8 cellular contexts compared by ENCODE assay signal in genomic region chr14:67335781-67336180, GRCh38. TPM values are rescaled to one million over a fixed set of nuclear protein-coding genes. Genes with fewer than 3 reads are reported as not detected.
DNase-seq lines count a peak whose midpoint lies in the region; ATAC-seq and TF ChIP-seq lines count a peak whose summit lies in the region.

No MANE protein-coding gene starts in this region.

- H3K36me3 Mint-ChIP-seq in activated CD8-positive, alpha-beta T cell treated with anti-CD3 and anti-CD28 coated beads for 36 hours (ENCODE audit: low read depth): peaks cover 21% of the 10 kb centered on the region

- no peak overlapping the region for H3K4me3 Mint-ChIP-seq in activated CD8-positive, alpha-beta T cell treated with anti-CD3 and anti-CD28 coated beads for 36 hours

- peak; percentile 15 for DNase-seq in COLO668 (lab: John Stamatoyannopoulos, UW; ENCODE audit: unreplicated experiment)
- peak; percentile 43 for DNase-seq in H7
- peak; percentile 31 for DNase-seq in activated CD8-positive, alpha-beta T cell treated with anti-CD3 and anti-CD28 coated beads for 36 hours
- peak; percentile 30 for DNase-seq in kidney tubule cell (ENCODE audit: low spot score)
- DNase-seq in HPDE6-E6E7 (ENCODE audit: extremely low spot score): no peak

- peaks cover 8% of the 10 kb centered on the region for H3K36me3 ChIP-seq in H7 (replicated peaks; ENCODE audit: control insufficient read depth, insufficient read depth, low read length)

- no peaks in the 10 kb centered on the region for H3K4me1 Mint-ChIP-seq in activated CD8-positive, alpha-beta T cell treated with anti-CD3 and anti-CD28 coated beads for 36 hours (ENCODE audit: low read depth)

- POLR2A ChIA-PET in activated CD8-positive, alpha-beta T cell treated with anti-CD3 and anti-CD28 coated beads for 36 hours (lab: Charles Lee): no interaction called here

- ATAC-seq in activated CD8-positive, alpha-beta T cell treated with anti-CD3 and anti-CD28 coated beads for 36 hours: no peak
- no peak for ATAC-seq in HG02588 (IDR thresholded peaks at IDR 0.05; ENCODE audit: unreplicated experiment)
- ATAC-seq in HG03108 (IDR thresholded peaks at IDR 0.05; ENCODE audit: unreplicated experiment): no peak
- ATAC-seq in HG03159 (IDR thresholded peaks at IDR 0.05; ENCODE audit: unreplicated experiment): no peak

- TF ChIP-seq CTCF in activated CD8-positive, alpha-beta T cell treated with anti-CD3 and anti-CD28 coated beads for 36 hours (IDR thresholded peaks at IDR 0.05): peak; percentile 51

- CTCF ChIA-PET in activated CD8-positive, alpha-beta T cell treated with anti-CD3 and anti-CD28 coated beads for 36 hours (lab: Charles Lee): interaction anchor here (0.6 to 1.3 kb wide), 6 partner anchors 19 to 169 kb away, joined by 3 to 6 read pairs (median 3); no protein-coding TSS in a partner anchor

- no peaks in the 10 kb centered on the region for H3K9me3 Mint-ChIP-seq in activated CD8-positive, alpha-beta T cell treated with anti-CD3 and anti-CD28 coated beads for 36 hours

- H3K27me3 Mint-ChIP-seq in activated CD8-positive, alpha-beta T cell treated with anti-CD3 and anti-CD28 coated beads for 36 hours: no peaks in the 10 kb centered on the region

- intact Hi-C loops in activated CD8-positive, alpha-beta T cell treated with anti-CD3 and anti-CD28 coated beads for 36 hours (cut with micrococcal nuclease): no loop called here

- no peaks in the 10 kb centered on the region for H3K27me3 ChIP-seq in H7 (ENCODE audit: control insufficient read depth, insufficient read depth, low read length)

- no peak overlapping the region for H3K4me3 ChIP-seq in H7 (ENCODE audit: insufficient read depth, low read depth, low read length)

- H3K27ac Mint-ChIP-seq in activated CD8-positive, alpha-beta T cell treated with anti-CD3 and anti-CD28 coated beads for 36 hours: no peak overlapping the region

RNA-seq across cellular contexts. Expression of gene ATP6V1D, which starts 23.8 kb away (rescaled TPM):
- 90.0 and 107 TPM in 2 replicates for total RNA-seq in H7 (2014; rRNA removed; shearing (Covaris generic))
- 10 to 100 TPM; 18.8 to 20.7 TPM for total RNA-seq in activated CD8-positive, alpha-beta T cell treated with anti-CD3 and anti-CD28 coated beads for 36 hours

RNA-seq across cellular contexts. Expression of gene EIF2S1, which starts 24.3 kb away (rescaled TPM):
- 155 and 162 TPM in 2 replicates for total RNA-seq in H7 (2014; rRNA removed; shearing (Covaris generic))
- 100 to 1,000 TPM; 210 to 219 TPM for total RNA-seq in activated CD8-positive, alpha-beta T cell treated with anti-CD3 and anti-CD28 coated beads for 36 hours
